In genomic region chr2:27080140-27080469, GRCh38 we compare ENCODE assay signal across 12 cellular contexts. TPM values are rescaled to one million over a fixed set of nuclear protein-coding genes. Genes with fewer than 3 reads are reported as not detected.
A peak's percentile ranks its signal among the peaks of the same experiment; 100 is the strongest.
DNase-seq lines count a peak whose midpoint lies in the region; ATAC-seq and TF ChIP-seq lines count a peak whose summit lies in the region.
"Had no signal": no experiment of that assay in that cellular context is flagged by ENCODE, and none has a peak within 500 bp of the region (broad histone marks: within the 10 kb centered on the region; RNA-seq: fewer than 3 reads in every experiment).

No MANE protein-coding gene starts in this region.

- no peaks in the 10 kb centered on the region for H3K9me3 ChIP-seq in hepatocyte (ENCODE audit: low read depth)
- no peaks in the 10 kb centered on the region for H3K9me3 ChIP-seq in smooth muscle cell (replicated peaks; ENCODE audit: low read depth)
- H3K9me3 ChIP-seq: pancreas had no signal

- H3K9me3 Mint-ChIP-seq in GM23338 = no peaks in the 10 kb centered on the region; the same call in 2 of the 3 replicates
- no peaks in the 10 kb centered on the region for H3K9me3 Mint-ChIP-seq in activated T-helper 2 cell treated with anti-CD3 and anti-CD28 coated beads, Interferon-gamma antibody, Interleukin-2, Interleukin-4, amounts not matched to agents 10 μg/mL and 5 μg/mL and 100 μg/mL, durations not matched to agents 14 hours and 24 hours and 36 hours

- H3K27me3 ChIP-seq in GM23338 (ENCODE audit: insufficient read depth) (peaks cover 8% of the 10 kb centered on the region), hepatocyte (no peaks in the 10 kb centered on the region), smooth muscle cell (ENCODE audit: low read depth) (no peaks in the 10 kb centered on the region)
- H3K27me3 ChIP-seq: pancreas had no signal

- no peaks in the 10 kb centered on the region for H3K36me3 Mint-ChIP-seq in GM23338 (ENCODE audit: low read depth)
- no peaks in the 10 kb centered on the region for H3K36me3 Mint-ChIP-seq in activated T-helper 2 cell treated with anti-CD3 and anti-CD28 coated beads, Interferon-gamma antibody, Interleukin-2, Interleukin-4, amounts not matched to agents 10 μg/mL and 5 μg/mL and 100 μg/mL, durations not matched to agents 14 hours and 24 hours and 36 hours (ENCODE audit: low read depth)

- H3K27ac ChIP-seq in GM23338 (ENCODE audit: low read depth) (no peak overlapping the region), hepatocyte (peak overlapping the region; percentile 31), smooth muscle cell (ENCODE audit: low read depth) (peak overlapping the region; percentile 89)
- H3K27ac ChIP-seq: pancreas had no signal

- H3K4me1 Mint-ChIP-seq in GM23338 = peaks cover 36% of the 10 kb centered on the region
- H3K4me1 Mint-ChIP-seq in activated T-helper 2 cell treated with anti-CD3 and anti-CD28 coated beads, Interferon-gamma antibody, Interleukin-2, Interleukin-4, amounts not matched to agents 10 μg/mL and 5 μg/mL and 100 μg/mL, durations not matched to agents 14 hours and 24 hours and 36 hours (ENCODE audit: low read depth) = peaks cover 35% of the 10 kb centered on the region

- 0 out of 2 replicates have a peak overlapping the region, but pooled peaks have one; percentile 31 for H3K27ac Mint-ChIP-seq in GM23338
- H3K27ac Mint-ChIP-seq in activated T-helper 2 cell treated with anti-CD3 and anti-CD28 coated beads, Interferon-gamma antibody, Interleukin-2, Interleukin-4, amounts not matched to agents 10 μg/mL and 5 μg/mL and 100 μg/mL, durations not matched to agents 14 hours and 24 hours and 36 hours = peak overlapping the region; percentile 48

- H3K4me2 ChIP-seq in GM23338 (no peak overlapping the region), hepatocyte (peak overlapping the region; percentile 80), smooth muscle cell (peak overlapping the region; percentile 93)

- H3K4me3 ChIP-seq in GM23338 = no peak overlapping the region
- H3K4me3 ChIP-seq in hepatocyte = no peak overlapping the region
- H3K4me3 ChIP-seq in smooth muscle cell = peak overlapping the region; percentile 59

- H3K4me3 Mint-ChIP-seq in GM23338 = no peak overlapping the region; the same call in 2 of the 3 replicates
- peak overlapping the region; percentile 18 for H3K4me3 Mint-ChIP-seq in activated T-helper 2 cell treated with anti-CD3 and anti-CD28 coated beads, Interferon-gamma antibody, Interleukin-2, Interleukin-4, amounts not matched to agents 10 μg/mL and 5 μg/mL and 100 μg/mL, durations not matched to agents 14 hours and 24 hours and 36 hours (ENCODE audit: low read depth)

- H3K9me2 ChIP-seq in GM23338 (ENCODE audit: insufficient read depth) = no peaks in the 10 kb centered on the region
- no peaks in the 10 kb centered on the region for H3K9me2 ChIP-seq in hepatocyte (replicated peaks; ENCODE audit: insufficient read depth)

- 88% methylated on average over 7 of the region's 7 CpGs for WGBS in hepatocyte (ENCODE audit: low lambda C conversion rate, missing lambda C conversion rate)
- WGBS in smooth muscle cell (ENCODE audit: low lambda C conversion rate) = 73% methylated on average over 7 of the region's 7 CpGs

- ATAC-seq in GM23338 (no peak), HG03520 (IDR thresholded peaks at IDR 0.05; ENCODE audit: unreplicated experiment) (no peak), GM21367 (IDR thresholded peaks at IDR 0.05; ENCODE audit: unreplicated experiment) (no peak)
- ATAC-seq: pancreas had no signal

- H2AFZ ChIP-seq in GM23338 (no peak overlapping the region), hepatocyte (no peak overlapping the region), smooth muscle cell (ENCODE audit: low read depth) (no peak overlapping the region)

- intact Hi-C loops in activated T-helper 2 cell treated with anti-CD3 and anti-CD28 coated beads, Interferon-gamma antibody, Interleukin-2, Interleukin-4, amounts not matched to agents 10 μg/mL and 5 μg/mL and 100 μg/mL, durations not matched to agents 14 hours and 24 hours and 36 hours (cut with micrococcal nuclease) = loop anchor here (5.0 to 10.0 kb wide), 2 partner anchors 115 to 292 kb away; partner anchors contain the start of genes EIF2B4 and SNX17

- peaks cover 7% of the 10 kb centered on the region for H3K4me1 ChIP-seq in GM23338 (ENCODE audit: insufficient read depth)
- H3K4me1 ChIP-seq in hepatocyte (ENCODE audit: insufficient read depth) = peaks cover 16% of the 10 kb centered on the region
- H3K4me1 ChIP-seq in smooth muscle cell (ENCODE audit: low read depth) = peaks cover 15% of the 10 kb centered on the region

- no peak for TF ChIP-seq CTCF in GM23338 (conservative IDR thresholded peaks at IDR 0.05; ENCODE audit: low read depth in 2 of 2)
- no peak for TF ChIP-seq CTCF in hepatocyte (IDR thresholded peaks at IDR 0.05; ENCODE audit: poor library complexity)
- TF ChIP-seq CTCF in smooth muscle cell (IDR thresholded peaks at IDR 0.05; ENCODE audit: borderline replicate concordance, insufficient read depth, poor library complexity, severe bottlenecking) = no peak

- H3F3A ChIP-seq in GM23338 (replicated peaks; ENCODE audit: low read depth) = 0 out of 2 replicates have a peak, but pooled peaks cover 2% of the 10 kb centered on the region
- H3F3A ChIP-seq in smooth muscle cell (ENCODE audit: low read depth) = peaks cover 34% of the 10 kb centered on the region

- H3K79me2 ChIP-seq in GM23338 (replicated peaks; ENCODE audit: insufficient read depth) = no peaks in the 10 kb centered on the region
- peaks cover 21% of the 10 kb centered on the region for H3K79me2 ChIP-seq in hepatocyte
- H3K79me2 ChIP-seq in smooth muscle cell (ENCODE audit: low read depth) = peaks cover 23% of the 10 kb centered on the region

- DNase-seq in GM23338 (ENCODE audit: low spot score) (no peak), hepatocyte (ENCODE audit: low spot score) (no peak), smooth muscle cell (lab: John Stamatoyannopoulos, UW; ENCODE audit: unreplicated experiment) (no peak), NCI-H1694 (lab: John Stamatoyannopoulos, UW) (no peak), Kasumi-1 (lab: John Stamatoyannopoulos, UW) (no peak)
- no peak for DNase-seq in activated T-helper 2 cell treated with anti-CD3 and anti-CD28 coated beads, Interferon-gamma antibody, Interleukin-2, Interleukin-4, amounts not matched to agents 10 μg/mL and 5 μg/mL and 100 μg/mL, durations not matched to agents 14 hours and 24 hours and 36 hours (ENCODE audit: low spot score)
- DNase-seq: amygdala, NCI-H748 treated with DMSO at 0.1 percent for 48 hours, T-helper 9 cell had no signal

- peak overlapping the region; percentile 66 for H3K9ac ChIP-seq in smooth muscle cell (ENCODE audit: low read depth)

- peaks cover 23% of the 10 kb centered on the region for H3K27me3 Mint-ChIP-seq in GM23338 (ENCODE audit: insufficient read depth, low read depth, poor library complexity)
- no peaks in the 10 kb centered on the region for H3K27me3 Mint-ChIP-seq in activated T-helper 2 cell treated with anti-CD3 and anti-CD28 coated beads, Interferon-gamma antibody, Interleukin-2, Interleukin-4, amounts not matched to agents 10 μg/mL and 5 μg/mL and 100 μg/mL, durations not matched to agents 14 hours and 24 hours and 36 hours (ENCODE audit: low read depth)

- no peaks in the 10 kb centered on the region for H4K20me1 ChIP-seq in GM23338 (replicated peaks; ENCODE audit: insufficient read depth)
- peaks cover 3% of the 10 kb centered on the region for H4K20me1 ChIP-seq in hepatocyte (ENCODE audit: insufficient read depth, poor library complexity, severe bottlenecking)
- H4K20me1 ChIP-seq in smooth muscle cell (ENCODE audit: low read depth) = peaks cover 33% of the 10 kb centered on the region

- no peaks in the 10 kb centered on the region for H3K36me3 ChIP-seq in GM23338 (ENCODE audit: insufficient read depth)
- no peaks in the 10 kb centered on the region for H3K36me3 ChIP-seq in hepatocyte (replicated peaks; ENCODE audit: insufficient read depth, low read depth)
- no peaks in the 10 kb centered on the region for H3K36me3 ChIP-seq in smooth muscle cell (ENCODE audit: low read depth)
- H3K36me3 ChIP-seq: pancreas had no signal

RNA-seq across cellular contexts. Expression of gene EMILIN1, which starts 1.7 kb away (rescaled TPM):
- 4.8 and 15.4 TPM in 2 replicates for total RNA-seq in GM23338 (2014; rRNA removed; shearing (Covaris generic))
- polyA plus RNA-seq in GM23338 (2016; fragmentation: Nextera tagmentation; extraction: Ambion mirVana) (3.2 and 4.5 TPM in 2 replicates), hepatocyte (109 and 128 TPM in 2 replicates), smooth muscle cell (330 and 518 TPM in 2 replicates)
- total RNA-seq in activated T-helper 2 cell treated with anti-CD3 and anti-CD28 coated beads, Interferon-gamma antibody, Interleukin-2, Interleukin-4, amounts not matched to agents 10 μg/mL and 5 μg/mL and 100 μg/mL, durations not matched to agents 14 hours and 24 hours and 36 hours = 0.87 and 0.94 TPM in 2 replicates
- total RNA-seq in hepatocyte (59.6 and 80.8 TPM in 2 replicates), smooth muscle cell (111 and 131 TPM in 2 replicates)

RNA-seq across cellular contexts. Expression of gene KHK, which starts 6.5 kb away (rescaled TPM):
- 8.8 and 9.7 TPM in 2 replicates for total RNA-seq in GM23338 (2014; rRNA removed; shearing (Covaris generic))
- polyA plus RNA-seq in GM23338 (2016; fragmentation: Nextera tagmentation; extraction: Ambion mirVana) (8.4 and 9.7 TPM in 2 replicates), hepatocyte (57.7 and 73.1 TPM in 2 replicates), smooth muscle cell (1.6 and 2.1 TPM in 2 replicates)
- total RNA-seq in activated T-helper 2 cell treated with anti-CD3 and anti-CD28 coated beads, Interferon-gamma antibody, Interleukin-2, Interleukin-4, amounts not matched to agents 10 μg/mL and 5 μg/mL and 100 μg/mL, durations not matched to agents 14 hours and 24 hours and 36 hours = 12.3 and 13.4 TPM in 2 replicates
- total RNA-seq in hepatocyte (26.1 and 28.7 TPM in 2 replicates), smooth muscle cell (0.27 and 0.94 TPM in 2 replicates)

RNA-seq across cellular contexts. Expression of gene OST4, which starts 8.7 kb away (rescaled TPM):
- total RNA-seq in GM23338 (2014; rRNA removed; shearing (Covaris generic)) = 155 and 226 TPM in 2 replicates
- polyA plus RNA-seq in GM23338 (2016; fragmentation: Nextera tagmentation; extraction: Ambion mirVana) = 568 and 617 TPM in 2 replicates
- 330 and 341 TPM in 2 replicates for total RNA-seq in activated T-helper 2 cell treated with anti-CD3 and anti-CD28 coated beads, Interferon-gamma antibody, Interleukin-2, Interleukin-4, amounts not matched to agents 10 μg/mL and 5 μg/mL and 100 μg/mL, durations not matched to agents 14 hours and 24 hours and 36 hours
- total RNA-seq in hepatocyte = 364 and 380 TPM in 2 replicates
- polyA plus RNA-seq in hepatocyte = 839 and 872 TPM in 2 replicates
- total RNA-seq in smooth muscle cell = 529 and 848 TPM in 2 replicates
- polyA plus RNA-seq in smooth muscle cell = 1,164 and 1,292 TPM in 2 replicates

RNA-seq across cellular contexts. Expression of gene AGBL5, which starts 28.6 kb away (rescaled TPM):
- total RNA-seq in GM23338 (2014; rRNA removed; shearing (Covaris generic)) = 31.3 and 32.9 TPM in 2 replicates
- polyA plus RNA-seq in GM23338 (2016; fragmentation: Nextera tagmentation; extraction: Ambion mirVana) = 17.9 and 18.5 TPM in 2 replicates
- total RNA-seq in activated T-helper 2 cell treated with anti-CD3 and anti-CD28 coated beads, Interferon-gamma antibody, Interleukin-2, Interleukin-4, amounts not matched to agents 10 μg/mL and 5 μg/mL and 100 μg/mL, durations not matched to agents 14 hours and 24 hours and 36 hours = 12.5 and 13.8 TPM in 2 replicates
- total RNA-seq in hepatocyte = 12.9 and 13.8 TPM in 2 replicates
- 20.2 and 24.9 TPM in 2 replicates for polyA plus RNA-seq in hepatocyte
- 10.9 and 13.7 TPM in 2 replicates for total RNA-seq in smooth muscle cell
- 17.1 and 20.0 TPM in 2 replicates for polyA plus RNA-seq in smooth muscle cell

RNA-seq across cellular contexts. Expression of gene CGREF1, which starts 38.8 kb away (rescaled TPM):
- 2.3 and 4.1 TPM in 2 replicates for total RNA-seq in GM23338 (2014; rRNA removed; shearing (Covaris generic))
- 3.5 and 4.5 TPM in 2 replicates for polyA plus RNA-seq in GM23338 (2016; fragmentation: Nextera tagmentation; extraction: Ambion mirVana)
- 8.1 and 9.0 TPM in 2 replicates for total RNA-seq in activated T-helper 2 cell treated with anti-CD3 and anti-CD28 coated beads, Interferon-gamma antibody, Interleukin-2, Interleukin-4, amounts not matched to agents 10 μg/mL and 5 μg/mL and 100 μg/mL, durations not matched to agents 14 hours and 24 hours and 36 hours
- 0.28 and 2.5 TPM in 2 replicates for total RNA-seq in hepatocyte
- 1.8 and 2.2 TPM in 2 replicates for polyA plus RNA-seq in hepatocyte
- total RNA-seq in smooth muscle cell = 0.27 TPM in 1 of 2 replicates, not detected in the other
- polyA plus RNA-seq in smooth muscle cell = 0.85 and 0.97 TPM in 2 replicates
